1 cellular context compared by ENCODE assay signal in the genomic region with DNA sequence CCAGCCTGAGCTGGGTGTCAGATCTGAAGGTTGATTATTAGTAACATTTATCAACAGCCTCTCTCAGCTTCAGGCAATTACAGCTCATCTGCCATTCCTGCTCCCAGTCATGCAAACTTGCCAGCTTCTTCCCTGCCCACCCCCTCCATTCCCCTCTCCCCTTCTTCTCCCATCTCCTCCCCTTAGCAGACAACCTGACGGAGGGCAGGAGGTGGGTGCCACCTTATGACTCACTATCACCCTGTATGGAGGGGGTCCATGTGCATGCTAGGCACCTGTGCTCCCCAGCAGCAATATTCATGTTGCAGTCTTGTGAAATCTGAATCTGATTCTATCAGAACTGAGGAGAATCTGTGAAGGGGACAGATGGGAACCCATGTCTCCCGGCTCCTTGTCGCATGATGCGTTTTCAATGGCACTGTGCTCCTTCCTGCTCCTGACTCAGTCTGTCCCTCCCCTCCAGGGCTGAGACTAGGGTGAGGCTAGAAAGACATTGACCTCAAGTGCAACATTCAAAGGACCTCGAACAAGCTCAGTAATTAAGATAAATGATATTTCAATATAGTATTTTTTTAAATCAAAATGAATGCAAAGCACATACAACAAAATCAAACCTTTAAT.
TF ChIP-seq lines count a peak whose summit lies in the region.

No MANE protein-coding gene starts in this region.

TF ChIP-seq in neural cell, 6 proteins besides CTCF, POLR2A, EP300 and RAD21:
- TF ChIP-seq POLR2AphosphoS5 (IDR thresholded peaks at IDR 0.05) (no peak), SMC3 (conservative IDR thresholded peaks at IDR 0.05; ENCODE audit: poor library complexity) (no peak), TAF1 (IDR thresholded peaks at IDR 0.05; ENCODE audit: low read depth) (no peak), MXI1 (conservative IDR thresholded peaks at IDR 0.05; ENCODE audit: poor library complexity, severe bottlenecking) (no peak)
- TF ChIP-seq, protein P1, sequence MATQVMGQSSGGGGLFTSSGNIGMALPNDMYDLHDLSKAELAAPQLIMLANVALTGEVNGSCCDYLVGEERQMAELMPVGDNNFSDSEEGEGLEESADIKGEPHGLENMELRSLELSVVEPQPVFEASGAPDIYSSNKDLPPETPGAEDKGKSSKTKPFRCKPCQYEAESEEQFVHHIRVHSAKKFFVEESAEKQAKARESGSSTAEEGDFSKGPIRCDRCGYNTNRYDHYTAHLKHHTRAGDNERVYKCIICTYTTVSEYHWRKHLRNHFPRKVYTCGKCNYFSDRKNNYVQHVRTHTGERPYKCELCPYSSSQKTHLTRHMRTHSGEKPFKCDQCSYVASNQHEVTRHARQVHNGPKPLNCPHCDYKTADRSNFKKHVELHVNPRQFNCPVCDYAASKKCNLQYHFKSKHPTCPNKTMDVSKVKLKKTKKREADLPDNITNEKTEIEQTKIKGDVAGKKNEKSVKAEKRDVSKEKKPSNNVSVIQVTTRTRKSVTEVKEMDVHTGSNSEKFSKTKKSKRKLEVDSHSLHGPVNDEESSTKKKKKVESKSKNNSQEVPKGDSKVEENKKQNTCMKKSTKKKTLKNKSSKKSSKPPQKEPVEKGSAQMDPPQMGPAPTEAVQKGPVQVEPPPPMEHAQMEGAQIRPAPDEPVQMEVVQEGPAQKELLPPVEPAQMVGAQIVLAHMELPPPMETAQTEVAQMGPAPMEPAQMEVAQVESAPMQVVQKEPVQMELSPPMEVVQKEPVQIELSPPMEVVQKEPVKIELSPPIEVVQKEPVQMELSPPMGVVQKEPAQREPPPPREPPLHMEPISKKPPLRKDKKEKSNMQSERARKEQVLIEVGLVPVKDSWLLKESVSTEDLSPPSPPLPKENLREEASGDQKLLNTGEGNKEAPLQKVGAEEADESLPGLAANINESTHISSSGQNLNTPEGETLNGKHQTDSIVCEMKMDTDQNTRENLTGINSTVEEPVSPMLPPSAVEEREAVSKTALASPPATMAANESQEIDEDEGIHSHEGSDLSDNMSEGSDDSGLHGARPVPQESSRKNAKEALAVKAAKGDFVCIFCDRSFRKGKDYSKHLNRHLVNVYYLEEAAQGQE (IDR thresholded peaks at IDR 0.05; ENCODE audit: borderline replicate concordance): no peak
